10 cellular contexts compared by ENCODE assay signal in the genomic region with DNA sequence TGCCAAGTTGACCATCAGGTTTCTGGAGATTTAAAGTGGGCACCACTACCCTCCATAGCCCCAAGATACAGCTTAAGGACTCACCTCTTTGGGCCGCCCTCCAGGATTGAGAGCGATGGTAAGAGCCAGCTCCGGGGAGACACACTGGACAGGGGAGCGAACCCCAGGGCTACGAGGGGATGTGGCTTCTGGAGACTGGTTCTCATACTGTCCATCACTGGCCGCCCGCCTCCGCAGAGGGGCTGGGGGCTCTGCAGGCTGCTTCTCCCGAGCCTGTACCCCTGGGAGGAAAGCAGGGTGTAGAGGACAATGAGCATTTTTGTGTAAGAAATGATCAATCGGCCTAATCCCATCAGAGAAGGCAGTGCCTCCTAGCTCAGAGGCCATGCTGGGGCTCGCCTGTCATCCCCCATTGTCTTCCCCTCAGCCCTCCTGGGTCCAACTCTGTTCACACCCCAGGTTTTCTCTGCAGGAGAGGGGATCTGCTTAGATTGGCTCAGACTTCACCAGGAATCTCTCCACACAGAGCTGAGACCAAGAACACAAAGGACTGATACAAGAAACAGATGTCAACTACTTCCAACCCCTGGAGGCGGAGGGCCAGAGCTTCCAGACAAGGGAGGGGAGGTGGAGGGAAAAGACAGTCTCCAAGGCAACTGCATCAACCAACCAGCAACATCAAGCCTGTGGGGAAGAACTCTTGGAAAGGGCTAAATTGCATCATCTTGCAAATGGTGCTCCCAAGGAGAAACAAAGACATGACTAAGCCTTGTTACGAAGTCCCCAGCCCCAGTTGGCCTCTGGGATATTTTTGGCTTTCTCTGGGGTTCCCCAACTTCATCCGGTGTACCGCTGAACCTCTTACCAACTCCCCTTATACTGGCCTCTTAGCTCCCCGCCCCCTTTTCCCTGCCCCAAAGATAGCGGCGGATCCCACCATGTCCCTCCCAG.
DNase-seq lines count a peak whose midpoint lies in the region; ATAC-seq, FAIRE-seq and TF ChIP-seq lines count a peak whose summit lies in the region.
"Had no signal": no experiment of that assay in that cellular context is flagged by ENCODE, and none has a peak within 500 bp of the region (broad histone marks: within the 10 kb centered on the region; RNA-seq: fewer than 3 reads in every experiment).

No MANE protein-coding gene starts in this region.

- DNase-seq in GM23248 (peak; percentile 94), astrocyte of the spinal cord (ENCODE audit: low read depth, low spot score) (peak; percentile 78), right atrium auricular region (ENCODE audit: low spot score) (peak; percentile 89), sciatic nerve (ENCODE audit: low spot score) (no peak), HTR-8/SVneo (ENCODE audit: insufficient read length, low spot score) (no peak), GM10248 (ENCODE audit: extremely low spot score) (no peak), testis (no peak)
- DNase-seq: activated CD4-positive, alpha-beta T cell treated with anti-CD3 and anti-CD28 coated beads, Interleukin-2, amount 10 ng/mL, durations not matched to agents 7 days and 5 days; foreskin keratinocyte had no signal

- H3K4me1 ChIP-seq in GM23248 (ENCODE audit: insufficient read depth) (peaks cover 32% of the 10 kb centered on the region), right atrium auricular region (peaks cover 5 to 99% of the 10 kb centered on the region in 2 donors), testis (peaks cover 7% of the 10 kb centered on the region)
- H3K4me1 ChIP-seq: foreskin keratinocyte had no signal

- H3K9me3 ChIP-seq in GM23248 (ENCODE audit: low read depth) (no peaks in the 10 kb centered on the region), right atrium auricular region (no peaks in the 10 kb centered on the region), testis (no peaks in the 10 kb centered on the region)

- FAIRE-seq in HTR-8/SVneo (lab: Jason Lieb, UNC): no peak

- H3F3A ChIP-seq in GM23248 (ENCODE audit: insufficient read depth): peaks cover 38% of the 10 kb centered on the region

- ATAC-seq in sciatic nerve (peak; percentile 84), GM21529 (IDR thresholded peaks at IDR 0.05; ENCODE audit: unreplicated experiment) (no peak)
- ATAC-seq: foreskin keratinocyte had no signal

- H3K27ac ChIP-seq in GM23248 (peak overlapping the region; percentile 96), right atrium auricular region (peak overlapping the region; percentile 75 to 83), testis (peak overlapping the region in 1 of 2 donors; percentile 24)
- H3K27ac ChIP-seq: foreskin keratinocyte had no signal

- intact Hi-C loops in sciatic nerve (cut with DNase I) (no loop called here), testis (cut with DNase I; ENCODE audit: low total_unique reads) (no loop called here)

- peaks cover 64% of the 10 kb centered on the region for H3K79me2 ChIP-seq in GM23248 (ENCODE audit: insufficient read depth)

- in situ Hi-C loops in GM23248 (cut with MboI) (no loop called here), astrocyte of the spinal cord (cut with HindIII; ENCODE audit: low sequenced_read_pairs) (no loop called here)

- H3K27me3 ChIP-seq in GM23248 (replicated peaks; ENCODE audit: insufficient read depth) (no peaks in the 10 kb centered on the region), right atrium auricular region (no peaks in the 10 kb centered on the region), testis (no peaks in the 10 kb centered on the region)
- H3K27me3 ChIP-seq: foreskin keratinocyte had no signal

- H4K20me1 ChIP-seq in GM23248 (ENCODE audit: insufficient read depth): no peaks in the 10 kb centered on the region

- CTCF ChIA-PET in GM10248 (lab: Yijun Ruan, JAX): interaction anchor here (1.1 to 2.3 kb wide), 4 partner anchors 10 to 51 kb away, joined by 3 to 10 read pairs (median 4); no protein-coding TSS in a partner anchor

- H3K9ac ChIP-seq in GM23248: peak overlapping the region; percentile 71

- no peaks in the 10 kb centered on the region for H3K9me2 ChIP-seq in GM23248 (ENCODE audit: insufficient read depth)

- 62 to 65% methylated on average over 18 of the region's 18 CpGs for WGBS in GM23248 (ENCODE audit: low coverage in 1 of 2, low lambda C conversion rate in 2 of 2, missing lambda C conversion rate in 2 of 2), 2 experiments
- WGBS in testis, 2 donors: 79 to 82% methylated on average over 9 to 18 of the region's 18 CpGs

- H3K4me2 ChIP-seq in GM23248 (ENCODE audit: unreplicated experiment): peak overlapping the region; percentile 31

- H3K4me3 ChIP-seq in GM23248 (no peak overlapping the region), astrocyte of the spinal cord (ENCODE audit: low read depth, low read length) (no peak overlapping the region), right atrium auricular region (no peak overlapping the region), testis (no peak overlapping the region)

- H2AFZ ChIP-seq in GM23248: no peak overlapping the region

- TF ChIP-seq CTCF in astrocyte of the spinal cord (IDR thresholded peaks at IDR 0.05; ENCODE audit: low read depth, low read length): no peak
- TF ChIP-seq CTCF in right atrium auricular region (IDR thresholded peaks at IDR 0.05): no peak
- TF ChIP-seq CTCF in GM10248 (IDR thresholded peaks at IDR 0.05; ENCODE audit: control extremely low read depth, extremely low read depth, low read depth, missing control alignments): no peak
- no peak for TF ChIP-seq CTCF in testis (IDR thresholded peaks at IDR 0.05)

- POLR2A ChIA-PET in GM10248 (lab: Yijun Ruan, JAX): no interaction called here

- peaks cover 20% of the 10 kb centered on the region; the same call in 1 of the 2 replicates for H3K36me3 ChIP-seq in GM23248 (ENCODE audit: low read depth)
- H3K36me3 ChIP-seq in right atrium auricular region: peaks cover 76% of the 10 kb centered on the region
- no peaks in the 10 kb centered on the region for H3K36me3 ChIP-seq in testis (ENCODE audit: low read depth, missing control alignments)

- no peak for TF ChIP-seq POLR2A in testis (IDR thresholded peaks at IDR 0.05)

Comparison
In these comparisons a context has a peak if more than half of its experiments do, and no peak if none do; other contexts are left out.
1. DNase-seq: peak in GM23248 (single experiment), astrocyte of the spinal cord (single experiment) and right atrium auricular region (single experiment); none in sciatic nerve (single experiment), HTR-8/SVneo (single experiment), GM10248 (single experiment) and testis (single experiment).